In genomic region chr11:6455070-6455469, GRCh38 we compare ENCODE assay signal across 15 cellular contexts.
"Had no signal": no experiment of that assay in that cellular context is flagged by ENCODE, and none has a peak within 500 bp of the region (broad histone marks: within the 10 kb centered on the region; RNA-seq: fewer than 3 reads in every experiment).

No MANE protein-coding gene starts in this region.

- H3K4me1 ChIP-seq: foreskin keratinocyte, heart right ventricle, left lung, sigmoid colon, suprapubic skin, upper lobe of left lung had no signal

- H3K27ac Mint-ChIP-seq: activated naive CD8-positive, alpha-beta T cell; natural killer cell had no signal

- H3K27ac ChIP-seq: foreskin keratinocyte, heart right ventricle, left lung, sigmoid colon, suprapubic skin, upper lobe of left lung had no signal

- H3K4me3 Mint-ChIP-seq: activated naive CD8-positive, alpha-beta T cell; activated T-cell treated with anti-CD3 and anti-CD28 coated beads, Interleukin-2, amount 50 U/mL, for 4 hours; natural killer cell had no signal

- H3K27me3 Mint-ChIP-seq: activated naive CD8-positive, alpha-beta T cell had no signal

- H3K27me3 ChIP-seq: foreskin keratinocyte, heart right ventricle, left lung, sigmoid colon, suprapubic skin, upper lobe of left lung had no signal

- ATAC-seq: activated T-cell treated with anti-CD3 and anti-CD28 coated beads, Interleukin-2, amount 50 U/mL, for 4 hours; foreskin keratinocyte; heart right ventricle; left lung; natural killer cell had no signal

- DNase-seq: activated CD4-positive, alpha-beta T cell treated with anti-CD3 and anti-CD28 coated beads, Interleukin-2, amount 50 U/mL, for 48 hours; activated CD4-positive, CD25-positive, alpha-beta regulatory T cell treated with anti-CD3 and anti-CD28 coated beads, Interleukin-2, amount 50 U/mL, for 72 hours; activated effector memory CD4-positive, alpha-beta T cell treated with anti-CD3 and anti-CD28 coated beads, Interleukin-2, amount 50 U/mL, for 16 hours; activated T-cell treated with anti-CD3 and anti-CD28 coated beads, Interleukin-2, amount 50 U/mL, for 4 hours; foreskin keratinocyte; heart right ventricle; left lung; natural killer cell; sigmoid colon; stimulated activated CD4-positive, alpha-beta T cell treated with anti-CD3 and anti-CD28 coated beads, Interleukin-12 subunit alpha, Interleukin-12 subunit beta, amount 100 ng/mL, for 4 hours; stimulated activated CD4-positive, alpha-beta T cell treated with anti-CD3 and anti-CD28 coated beads, Interleukin-2, amount 100 ng/mL, for 48 hours; stimulated activated naive CD4-positive, alpha-beta T cell treated with Interleukin-2 at 50 U/mL for 16 hours; upper lobe of left lung had no signal

- H3K4me3 ChIP-seq: heart right ventricle, left lung, sigmoid colon, suprapubic skin, upper lobe of left lung had no signal

- H3K9me3 Mint-ChIP-seq: activated T-cell treated with anti-CD3 and anti-CD28 coated beads, Interleukin-2, amount 50 U/mL, for 4 hours; natural killer cell had no signal

- H3K4me1 Mint-ChIP-seq: natural killer cell had no signal

- H3K9me3 ChIP-seq: heart right ventricle, left lung, sigmoid colon, suprapubic skin, upper lobe of left lung had no signal
